9 cellular contexts compared by ENCODE assay signal in genomic region chr16:67326115-67326471, GRCh38. TPM values are rescaled to one million over a fixed set of nuclear protein-coding genes. Genes with fewer than 3 reads are reported as not detected.
A peak's percentile ranks its signal among the peaks of the same experiment; 100 is the strongest.
DNase-seq lines count a peak whose midpoint lies in the region; ATAC-seq and TF ChIP-seq lines count a peak whose summit lies in the region.
"Had no signal": no experiment of that assay in that cellular context is flagged by ENCODE, and none has a peak within 500 bp of the region (broad histone marks: within the 10 kb centered on the region; RNA-seq: fewer than 3 reads in every experiment).

No MANE protein-coding gene starts in this region.

- no peaks in the 10 kb centered on the region for H3K9me3 Mint-ChIP-seq in effector memory CD8-positive, alpha-beta T cell

- in situ Hi-C loops in GM13976 (cut with MboI; ENCODE audit: low sequenced_read_pairs, unreplicated experiment) = no loop called here

- DNase-seq in AG09309 (ENCODE audit: low read depth) (no peak), dermis blood vessel endothelial cell (no peak), GM13976 (ENCODE audit: low spot score) (no peak), NCI-H2196 treated with DMSO at 0.1 percent for 48 hours (lab: John Stamatoyannopoulos, UW; ENCODE audit: unreplicated experiment) (no peak)
- DNase-seq in Jurkat, Clone E6-1 (ENCODE audit: low read depth, low spot score) = no peak
- DNase-seq in effector memory CD8-positive, alpha-beta T cell = no peak

- H3K4me1 Mint-ChIP-seq in effector memory CD8-positive, alpha-beta T cell (ENCODE audit: low read depth in 2 of 2) = peaks cover 9 to 14% of the 10 kb centered on the region in 2 donors

- no peak for TF ChIP-seq RAD21 in neural cell (conservative IDR thresholded peaks at IDR 0.05)

- H3K36me3 ChIP-seq in neural cell (ENCODE audit: insufficient read depth, low read length) = no peaks in the 10 kb centered on the region

- H2AFZ ChIP-seq in neural cell (ENCODE audit: low read depth, low read length) = peak overlapping the region; percentile 84

- H3K4me2 ChIP-seq in neural cell (ENCODE audit: low read length) = no peak overlapping the region

- H3K27me3 Mint-ChIP-seq in effector memory CD8-positive, alpha-beta T cell = peaks cover 13 to 20% of the 10 kb centered on the region in 2 donors

- peak overlapping the region; percentile 34 for H3K4me3 ChIP-seq in AG09309 (ENCODE audit: control insufficient read depth, low read depth, low read length)
- peak overlapping the region; percentile 90 for H3K4me3 ChIP-seq in Jurkat, Clone E6-1 (ENCODE audit: low read length)
- peak overlapping the region; percentile 71 for H3K4me3 ChIP-seq in neural cell (ENCODE audit: low read length)

- H3K79me2 ChIP-seq in neural cell (replicated peaks; ENCODE audit: insufficient read depth, low read length) = no peaks in the 10 kb centered on the region

- no peaks in the 10 kb centered on the region for H4K20me1 ChIP-seq in neural cell (ENCODE audit: insufficient read depth)

- no peak for ATAC-seq in effector memory CD8-positive, alpha-beta T cell (replicated peaks)
- ATAC-seq in HG03354 (IDR thresholded peaks at IDR 0.05; ENCODE audit: poor library complexity, severe bottlenecking, unreplicated experiment) = no peak

- H3F3A ChIP-seq in neural cell (ENCODE audit: insufficient read depth, low read length, poor library complexity, severe bottlenecking) = no peaks in the 10 kb centered on the region

- H3K9ac ChIP-seq in neural cell (ENCODE audit: low read length) = peak overlapping the region; percentile 61

- no peak for TF ChIP-seq CTCF in AG09309 (IDR thresholded peaks at IDR 0.05; ENCODE audit: control insufficient read depth, insufficient read depth, low read depth, low read length, missing control alignments)
- TF ChIP-seq CTCF in neural cell (IDR thresholded peaks at IDR 0.05; ENCODE audit: poor library complexity, severe bottlenecking) = no peak
- TF ChIP-seq CTCF in GM13976 (IDR thresholded peaks at IDR 0.05; ENCODE audit: borderline replicate concordance, control extremely low read depth, extremely low read depth, insufficient read depth, missing control alignments) = no peak

- H3K36me3 Mint-ChIP-seq in effector memory CD8-positive, alpha-beta T cell (ENCODE audit: insufficient read depth) = no peaks in the 10 kb centered on the region

- peak overlapping the region; percentile 35 to 82 for H3K27ac Mint-ChIP-seq in effector memory CD8-positive, alpha-beta T cell

- peaks cover 7% of the 10 kb centered on the region for H3K27me3 ChIP-seq in neural cell (ENCODE audit: insufficient read depth, low read depth, low read length)

- no peaks in the 10 kb centered on the region for H3K9me2 ChIP-seq in neural cell (ENCODE audit: insufficient read depth, low read length)

- H3K27ac ChIP-seq in neural cell (ENCODE audit: low read length) = no peak overlapping the region
- H3K27ac ChIP-seq: epithelial cell of prostate had no signal

- no peak for TF ChIP-seq EP300 in neural cell (conservative IDR thresholded peaks at IDR 0.05; ENCODE audit: poor library complexity, severe bottlenecking)

- H3K4me3 Mint-ChIP-seq in effector memory CD8-positive, alpha-beta T cell = peak overlapping the region; percentile 79 to 91

- no peaks in the 10 kb centered on the region for H3K9me3 ChIP-seq in neural cell (ENCODE audit: low read length)

TF ChIP-seq in neural cell, 6 proteins besides CTCF, POLR2A, EP300 and RAD21:
- TF ChIP-seq POLR2AphosphoS5 (IDR thresholded peaks at IDR 0.05) (no peak), TAF1 (IDR thresholded peaks at IDR 0.05; ENCODE audit: low read depth) (no peak), REST (IDR thresholded peaks at IDR 0.05; ENCODE audit: borderline replicate concordance) (no peak), SMC3 (conservative IDR thresholded peaks at IDR 0.05; ENCODE audit: poor library complexity) (no peak), EZH2 (IDR thresholded peaks at IDR 0.05; ENCODE audit: borderline replicate concordance, insufficient read depth, low read length, poor library complexity, severe bottlenecking) (no peak)

RNA-seq across cellular contexts. Expression of gene KCTD19, which starts 0.4 kb away (rescaled TPM):
- polyA plus RNA-seq in Jurkat, Clone E6-1 (2012; ENCODE audit: insufficient read depth, insufficient read length) = 15.9 TPM
- 0.45 and 3.3 TPM in 2 replicates for polyA plus RNA-seq in neural cell
- polyA minus RNA-seq in neural cell = 0.49 and 1.3 TPM in 2 replicates
- under 0.01 TPM in 1 of 2 replicates, not detected in the other for total RNA-seq in dermis blood vessel endothelial cell

RNA-seq across cellular contexts. Expression of gene LRRC36, which starts 0.5 kb away (rescaled TPM):
- polyA plus RNA-seq in Jurkat, Clone E6-1 (2012; ENCODE audit: insufficient read depth, insufficient read length) = 3.2 TPM
- 0.44 and 1.6 TPM in 2 replicates for polyA plus RNA-seq in neural cell
- polyA minus RNA-seq in neural cell = 0.69 and 0.97 TPM in 2 replicates
- not detected in 2 replicates for total RNA-seq in dermis blood vessel endothelial cell

RNA-seq across cellular contexts. Expression of gene PLEKHG4, which starts 46.8 kb away (rescaled TPM):
- 74.1 TPM for polyA plus RNA-seq in Jurkat, Clone E6-1 (2012; ENCODE audit: insufficient read depth, insufficient read length)
- 0.28 and 1.3 TPM in 2 replicates for polyA plus RNA-seq in neural cell
- polyA minus RNA-seq in neural cell = not detected in 2 replicates
- total RNA-seq in dermis blood vessel endothelial cell = 10.0 and 16.5 TPM in 2 replicates

Comparison
In these comparisons a context has a peak if more than half of its experiments do, and no peak if none do; other contexts are left out.
1. H3K4me3 ChIP-seq: peak in every context shown above with its lines; median percentile 90 in Jurkat, Clone E6-1; 71 in neural cell; 34 in AG09309.